12 cellular contexts compared by ENCODE assay signal in the genomic region with DNA sequence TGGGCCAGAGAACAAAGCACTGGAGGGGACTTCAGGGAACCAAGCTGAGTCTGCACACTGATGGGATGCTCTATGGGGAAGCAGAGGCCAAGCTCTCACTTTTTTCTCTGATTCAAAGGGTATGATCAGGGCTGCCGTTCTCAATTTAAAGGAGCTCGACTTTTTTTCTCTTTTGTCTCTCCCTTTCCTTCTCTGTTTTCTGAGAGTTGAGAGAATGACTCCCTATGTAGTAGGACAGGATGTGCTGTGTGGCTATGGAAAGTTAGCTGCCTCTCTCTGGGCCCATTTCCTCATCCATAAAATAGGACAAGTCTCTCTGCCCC. TPM values are rescaled to one million over a fixed set of nuclear protein-coding genes. Genes with fewer than 3 reads are reported as not detected.
DNase-seq lines count a peak whose midpoint lies in the region; ATAC-seq and TF ChIP-seq lines count a peak whose summit lies in the region.
"Had no signal": no experiment of that assay in that cellular context is flagged by ENCODE, and none has a peak within 500 bp of the region (broad histone marks: within the 10 kb centered on the region; RNA-seq: fewer than 3 reads in every experiment).

No MANE protein-coding gene starts in this region.

- no peak overlapping the region for H3K4me2 ChIP-seq in H9 (ENCODE audit: insufficient read depth, insufficient read length, low read length)

- no peaks in the 10 kb centered on the region for H3K79me1 ChIP-seq in H9 (ENCODE audit: insufficient read depth, low read depth, low read length, poor library complexity, severe bottlenecking)

- H3T11ph ChIP-seq in H9 (ENCODE audit: low read length): no peak overlapping the region

- no peak overlapping the region for H3K18ac ChIP-seq in H9 (ENCODE audit: insufficient read length, low read depth, low read length)

- no peak for ATAC-seq in stimulated activated naive CD8-positive, alpha-beta T cell treated with anti-CD3 and anti-CD28 coated beads, Interleukin-15, Interleukin-2, amounts not matched to agents 100 U/mL and 50 U/mL, for 24 hours
- ATAC-seq in activated CD8-positive, alpha-beta T cell treated with anti-CD3 and anti-CD28 coated beads for 36 hours: no peak
- ATAC-seq in GM19452 (IDR thresholded peaks at IDR 0.05; ENCODE audit: unreplicated experiment) (no peak), GM18502 (IDR thresholded peaks at IDR 0.05; ENCODE audit: poor library complexity, unreplicated experiment) (no peak), HG03175 (IDR thresholded peaks at IDR 0.05; ENCODE audit: unreplicated experiment) (no peak)

- no peak overlapping the region for H2BK120ac ChIP-seq in H9 (ENCODE audit: low read depth, low read length, poor library complexity, severe bottlenecking)

- no peak overlapping the region for H2AK5ac ChIP-seq in H9 (ENCODE audit: insufficient read length, low read length)

- no CpG with 5 or more reads among the region's 2 CpGs for WGBS in H9 (ENCODE audit: extremely low coverage, insufficient read length, low lambda C conversion rate)

- no peak overlapping the region for H2BK20ac ChIP-seq in H9 (ENCODE audit: low read depth, low read length, poor library complexity, severe bottlenecking)

- H3K4me3 ChIP-seq in mucosa of rectum (ENCODE audit: low read length in 2 of 2): peak overlapping the region in 1 of 2 donors; percentile 50

- H3K9ac ChIP-seq in mucosa of rectum (ENCODE audit: low read depth in 1 of 2, low read length in 2 of 2): peak overlapping the region; percentile 30 to 41
- H3K9ac ChIP-seq in H9 (ENCODE audit: extremely low read depth, insufficient read length, low read length): no peak overlapping the region

- H2BK15ac ChIP-seq in H9 (ENCODE audit: low read depth, low read length): no peak overlapping the region

- no peak overlapping the region for H2BK5ac ChIP-seq in H9 (ENCODE audit: insufficient read length, low read length)

- intact Hi-C loops in activated CD8-positive, alpha-beta T cell treated with anti-CD3 and anti-CD28 coated beads for 36 hours (cut with micrococcal nuclease): no loop called here

- H3K9me3 Mint-ChIP-seq in stimulated activated naive CD8-positive, alpha-beta T cell treated with anti-CD3 and anti-CD28 coated beads, Interleukin-15, Interleukin-2, amounts not matched to agents 100 ng/mL and 50 ng/mL, for 24 hours: no peaks in the 10 kb centered on the region
- no peaks in the 10 kb centered on the region for H3K9me3 Mint-ChIP-seq in activated CD8-positive, alpha-beta T cell treated with anti-CD3 and anti-CD28 coated beads for 36 hours
- H3K9me3 Mint-ChIP-seq in H9: no peaks in the 10 kb centered on the region
- H3K9me3 Mint-ChIP-seq: brain had no signal

- H3K23ac ChIP-seq in H9 (ENCODE audit: insufficient read length, low read depth, low read length): no peak overlapping the region

- H3K27me3 ChIP-seq in mucosa of rectum (ENCODE audit: control insufficient read depth in 2 of 2, insufficient read depth in 2 of 2, low read length in 2 of 2) (no peaks in the 10 kb centered on the region), H9 (ENCODE audit: insufficient read depth, low read length) (no peaks in the 10 kb centered on the region)

- H3K36me3 ChIP-seq in mucosa of rectum (ENCODE audit: control insufficient read depth in 2 of 2, insufficient read depth in 2 of 2, low read length in 2 of 2): no peaks in the 10 kb centered on the region

- POLR2A ChIA-PET in activated CD8-positive, alpha-beta T cell treated with anti-CD3 and anti-CD28 coated beads for 36 hours (lab: Charles Lee): interaction anchor here (0.9 to 3.7 kb wide), 10 partner anchors 7 to 91 kb away, joined by 3 to 21 read pairs (median 6); a partner anchor contains a TSS

- H3K4me3 Mint-ChIP-seq in stimulated activated naive CD8-positive, alpha-beta T cell treated with anti-CD3 and anti-CD28 coated beads, Interleukin-15, Interleukin-2, amounts not matched to agents 100 ng/mL and 50 ng/mL, for 24 hours: peak overlapping the region; percentile 82
- H3K4me3 Mint-ChIP-seq in activated CD8-positive, alpha-beta T cell treated with anti-CD3 and anti-CD28 coated beads for 36 hours: peak overlapping the region; percentile 75
- H3K4me3 Mint-ChIP-seq in H9: no peak overlapping the region
- H3K4me3 Mint-ChIP-seq: brain had no signal

- H2BK12ac ChIP-seq in H9 (ENCODE audit: insufficient read length, low read depth, low read length): no peak overlapping the region

- DNase-seq in stimulated activated naive CD8-positive, alpha-beta T cell treated with anti-CD3 and anti-CD28 coated beads, Interleukin-15, Interleukin-2, amounts not matched to agents 100 U/mL and 50 U/mL, for 24 hours: no peak
- DNase-seq in activated CD8-positive, alpha-beta T cell treated with anti-CD3 and anti-CD28 coated beads for 36 hours: no peak
- no peak for DNase-seq in H9
- DNase-seq: C1 segment of cervical spinal cord, NCI-H187 treated with DMSO at 0.1 percent for 48 hours had no signal

- H3K27ac Mint-ChIP-seq in stimulated activated naive CD8-positive, alpha-beta T cell treated with anti-CD3 and anti-CD28 coated beads, Interleukin-15, Interleukin-2, amounts not matched to agents 100 ng/mL and 50 ng/mL, for 24 hours: peak overlapping the region; percentile 100
- peak overlapping the region; percentile 98 for H3K27ac Mint-ChIP-seq in activated CD8-positive, alpha-beta T cell treated with anti-CD3 and anti-CD28 coated beads for 36 hours
- H3K27ac Mint-ChIP-seq in H9: no peak overlapping the region

- H3K4ac ChIP-seq in H9 (ENCODE audit: low read depth, low read length): no peak overlapping the region

- H3K27ac ChIP-seq in mucosa of rectum (ENCODE audit: low read depth in 2 of 2, low read length in 2 of 2): peak overlapping the region; percentile 72 to 90
- H3K27ac ChIP-seq in H9 (ENCODE audit: insufficient read length, low read depth, low read length): no peak overlapping the region

- TF ChIP-seq CTCF in activated CD8-positive, alpha-beta T cell treated with anti-CD3 and anti-CD28 coated beads for 36 hours (IDR thresholded peaks at IDR 0.05): no peak
- TF ChIP-seq CTCF in H9 (conservative IDR thresholded peaks at IDR 0.05): no peak

- peaks cover 52% of the 10 kb centered on the region for H3K36me3 Mint-ChIP-seq in stimulated activated naive CD8-positive, alpha-beta T cell treated with anti-CD3 and anti-CD28 coated beads, Interleukin-15, Interleukin-2, amounts not matched to agents 100 ng/mL and 50 ng/mL, for 24 hours (ENCODE audit: low read depth)
- H3K36me3 Mint-ChIP-seq in activated CD8-positive, alpha-beta T cell treated with anti-CD3 and anti-CD28 coated beads for 36 hours (ENCODE audit: low read depth): peaks cover 61% of the 10 kb centered on the region
- H3K36me3 Mint-ChIP-seq in H9 (ENCODE audit: insufficient read depth in 1 of 3, low read depth in 3 of 3): no peaks in the 10 kb centered on the region
- H3K36me3 Mint-ChIP-seq: brain had no signal

- H3K4me1 ChIP-seq in mucosa of rectum (ENCODE audit: control insufficient read depth in 2 of 2, insufficient read depth in 2 of 2, low read length in 2 of 2) (peaks cover 19 to 51% of the 10 kb centered on the region in 2 donors), H9 (ENCODE audit: insufficient read depth, low read length) (no peaks in the 10 kb centered on the region)

- H3K79me2 ChIP-seq in H9 (ENCODE audit: insufficient read depth, low read length): no peaks in the 10 kb centered on the region

- H4K20me1 ChIP-seq in H9 (ENCODE audit: control insufficient read depth, insufficient read depth, insufficient read length): peaks cover 2% of the 10 kb centered on the region

- H3K9me3 ChIP-seq in mucosa of rectum (ENCODE audit: control insufficient read depth in 2 of 2, low read length in 2 of 2): no peaks in the 10 kb centered on the region
- H3K9me3 ChIP-seq in H9 (ENCODE audit: control insufficient read depth, low read depth, low read length): no peaks in the 10 kb centered on the region

- H4K8ac ChIP-seq in H9 (replicated peaks; ENCODE audit: insufficient read length, low read depth, low read length): no peak overlapping the region

- H3K14ac ChIP-seq in H9 (ENCODE audit: insufficient read depth, low read length): no peak overlapping the region

- H4K5ac ChIP-seq in H9 (ENCODE audit: insufficient read length, low read depth, low read length): no peak overlapping the region

- CTCF ChIA-PET in activated CD8-positive, alpha-beta T cell treated with anti-CD3 and anti-CD28 coated beads for 36 hours (lab: Charles Lee): interaction anchor here (0.7 to 5.6 kb wide), 7 partner anchors 9 to 87 kb away, joined by 3 to 51 read pairs (median 5); no protein-coding TSS in a partner anchor

- H2AFZ ChIP-seq in H9 (ENCODE audit: low read length): no peak overlapping the region

- no peaks in the 10 kb centered on the region for H3K23me2 ChIP-seq in H9 (ENCODE audit: insufficient read length, low read depth, low read length, poor library complexity, severe bottlenecking)

- H3K4me1 Mint-ChIP-seq in stimulated activated naive CD8-positive, alpha-beta T cell treated with anti-CD3 and anti-CD28 coated beads, Interleukin-15, Interleukin-2, amounts not matched to agents 100 ng/mL and 50 ng/mL, for 24 hours (ENCODE audit: low read depth): peaks cover 98% of the 10 kb centered on the region
- H3K4me1 Mint-ChIP-seq in activated CD8-positive, alpha-beta T cell treated with anti-CD3 and anti-CD28 coated beads for 36 hours (ENCODE audit: low read depth): peaks cover 91% of the 10 kb centered on the region
- H3K4me1 Mint-ChIP-seq in H9: peaks cover 2 to 14% of the 10 kb centered on the region in 2 experiments; a peak in 3 of 4 replicates

- no peak overlapping the region for H3K56ac ChIP-seq in H9 (ENCODE audit: insufficient read length, low read depth, low read length)

- no peak overlapping the region for H4K91ac ChIP-seq in H9 (ENCODE audit: insufficient read length, low read depth, low read length)

- no peaks in the 10 kb centered on the region for H3K27me3 Mint-ChIP-seq in stimulated activated naive CD8-positive, alpha-beta T cell treated with anti-CD3 and anti-CD28 coated beads, Interleukin-15, Interleukin-2, amounts not matched to agents 100 ng/mL and 50 ng/mL, for 24 hours
- no peaks in the 10 kb centered on the region for H3K27me3 Mint-ChIP-seq in activated CD8-positive, alpha-beta T cell treated with anti-CD3 and anti-CD28 coated beads for 36 hours
- H3K27me3 Mint-ChIP-seq in H9 (ENCODE audit: low read depth): no peaks in the 10 kb centered on the region; the same call in none of the 2 replicates

RNA-seq across cellular contexts. Expression of a gene that starts 7.9 kb away (rescaled TPM):
- 10 to 100 TPM; 41.4 to 42.9 TPM for total RNA-seq in activated CD8-positive, alpha-beta T cell treated with anti-CD3 and anti-CD28 coated beads for 36 hours
- 3.5 and 3.9 TPM in 2 replicates for total RNA-seq in H9 (2021)

RNA-seq across cellular contexts. Expression of a gene that starts 59.8 kb away (rescaled TPM):
- under 1 TPM; 0.16 to 0.49 TPM for total RNA-seq in activated CD8-positive, alpha-beta T cell treated with anti-CD3 and anti-CD28 coated beads for 36 hours
- 0.07 TPM in 1 of 2 replicates, not detected in the other for total RNA-seq in H9 (2021)
- total RNA-seq: H4 had no signal

Comparison
In these comparisons a context has a peak if more than half of its experiments do, and no peak if none do; other contexts are left out.
1. H3K27ac Mint-ChIP-seq: peak in stimulated activated naive CD8-positive, alpha-beta T cell treated with anti-CD3 and anti-CD28 coated beads, Interleukin-15, Interleukin-2, amounts not matched to agents 100 ng/mL and 50 ng/mL, for 24 hours (single experiment) and activated CD8-positive, alpha-beta T cell treated with anti-CD3 and anti-CD28 coated beads for 36 hours (single experiment); none in H9 (0 of 3).
2. H3K4me3 Mint-ChIP-seq: peak in stimulated activated naive CD8-positive, alpha-beta T cell treated with anti-CD3 and anti-CD28 coated beads, Interleukin-15, Interleukin-2, amounts not matched to agents 100 ng/mL and 50 ng/mL, for 24 hours (single experiment) and activated CD8-positive, alpha-beta T cell treated with anti-CD3 and anti-CD28 coated beads for 36 hours (single experiment); none in H9 (0 of 2).